ENCODE assay signal across 1 cellular context in genomic region chr10:115968236-115968635, GRCh38.
TF ChIP-seq lines count a peak whose summit lies in the region.

No MANE protein-coding gene starts in this region.

TF ChIP-seq in HCT116, 20 proteins besides CTCF, POLR2A, EP300 and RAD21 (continued from another document):
- no peak for TF ChIP-seq REST (IDR thresholded peaks at IDR 0.05; ENCODE audit: low read depth)
- no peak for TF ChIP-seq JUND (IDR thresholded peaks at IDR 0.05)
- no peak for TF ChIP-seq ELF1 (IDR thresholded peaks at IDR 0.05; ENCODE audit: borderline replicate concordance, low read depth)
- no peak for TF ChIP-seq EZH2phosphoT487 (IDR thresholded peaks at IDR 0.05; ENCODE audit: borderline replicate concordance)
- TF ChIP-seq POLR2AphosphoS5 (IDR thresholded peaks at IDR 0.05; ENCODE audit: low read depth, low read length): no peak
- no peak for TF ChIP-seq SP1 (IDR thresholded peaks at IDR 0.05; ENCODE audit: low read depth)
